7 cellular contexts compared by ENCODE assay signal in the genomic region with DNA sequence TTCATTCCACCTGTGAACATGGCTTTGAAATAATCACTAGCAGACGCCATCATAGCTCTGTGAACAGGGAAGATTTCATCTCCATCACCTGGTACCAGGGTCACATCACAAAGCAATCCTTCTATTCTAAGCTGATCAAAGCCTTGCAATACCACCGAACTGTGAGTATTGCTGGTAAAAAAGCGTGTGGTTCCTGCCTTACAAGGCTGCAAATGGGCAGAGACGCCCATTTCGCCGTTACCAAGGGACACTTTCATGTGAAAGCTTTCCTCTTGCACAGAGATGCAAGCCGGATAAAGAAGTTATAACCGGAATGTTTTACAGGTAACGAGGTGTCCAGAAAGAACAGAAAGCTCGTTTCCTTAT. TPM values are rescaled to one million over a fixed set of nuclear protein-coding genes. Genes with fewer than 3 reads are reported as not detected.
A peak's percentile ranks its signal among the peaks of the same experiment; 100 is the strongest.
DNase-seq lines count a peak whose midpoint lies in the region; ATAC-seq and TF ChIP-seq lines count a peak whose summit lies in the region.
"Had no signal": no experiment of that assay in that cellular context is flagged by ENCODE, and none has a peak within 500 bp of the region (broad histone marks: within the 10 kb centered on the region; RNA-seq: fewer than 3 reads in every experiment).

No MANE protein-coding gene starts in this region.

- peaks cover 29% of the 10 kb centered on the region for H3K36me3 Mint-ChIP-seq in activated naive CD8-positive, alpha-beta T cell treated with anti-CD3 and anti-CD28 coated beads, Interleukin-2, amount 50 U/mL, for 24 hours (ENCODE audit: low read depth)

- peak overlapping the region; percentile 94 for H3K4me3 Mint-ChIP-seq in activated naive CD8-positive, alpha-beta T cell treated with anti-CD3 and anti-CD28 coated beads, Interleukin-2, amount 50 U/mL, for 24 hours

- ATAC-seq in HG02642 (IDR thresholded peaks at IDR 0.05; ENCODE audit: poor library complexity, unreplicated experiment), result peak; percentile 16
- ATAC-seq in activated naive CD8-positive, alpha-beta T cell treated with anti-CD3 and anti-CD28 coated beads, Interleukin-2, amount 50 U/mL, for 24 hours, result peak; percentile 5
- ATAC-seq in mucosa of descending colon, result peak; percentile 15
- ATAC-seq in HG03139 (IDR thresholded peaks at IDR 0.05; ENCODE audit: unreplicated experiment), result no peak

- no peaks in the 10 kb centered on the region; a peak in 1 of 22 replicates for H3K9me3 ChIP-seq in BLaER1 treated with 17β-estradiol and CSF1 and Interleukin-3, amounts not matched to agents 10 nM and 100 nM (replicated peaks in 1 of 11)
- no peaks in the 10 kb centered on the region for H3K9me3 ChIP-seq in mucosa of descending colon

- peaks cover 40 to 52% (median 46%) of the 10 kb centered on the region in 10 experiments for H3K4me1 ChIP-seq in BLaER1 treated with 17β-estradiol and CSF1 and Interleukin-3, amounts not matched to agents 10 nM and 100 nM
- peaks cover 40% of the 10 kb centered on the region for H3K4me1 ChIP-seq in mucosa of descending colon (ENCODE audit: low read depth)

- peaks cover 4% of the 10 kb centered on the region for H3K27me3 Mint-ChIP-seq in activated naive CD8-positive, alpha-beta T cell treated with anti-CD3 and anti-CD28 coated beads, Interleukin-2, amount 50 U/mL, for 24 hours

- H3K4me1 Mint-ChIP-seq in activated naive CD8-positive, alpha-beta T cell treated with anti-CD3 and anti-CD28 coated beads, Interleukin-2, amount 50 U/mL, for 24 hours, result peaks cover 59% of the 10 kb centered on the region

- peak overlapping the region; percentile 93 to 99 (median 98) for H3K27ac ChIP-seq in BLaER1 treated with 17β-estradiol and CSF1 and Interleukin-3, amounts not matched to agents 10 nM and 100 nM

- peak overlapping the region; percentile 95 to 100 (median 98) for H3K9ac ChIP-seq in BLaER1 treated with 17β-estradiol and CSF1 and Interleukin-3, amounts not matched to agents 10 nM and 100 nM

- peak overlapping the region; percentile 69 to 93 (median 86) for H3K4me3 ChIP-seq in BLaER1 treated with 17β-estradiol and CSF1 and Interleukin-3, amounts not matched to agents 10 nM and 100 nM
- peak overlapping the region; percentile 85 for H3K4me3 ChIP-seq in mucosa of descending colon

- no peak for TF ChIP-seq CTCF in mucosa of descending colon (IDR thresholded peaks at IDR 0.05)

- H3K36me3 ChIP-seq in BLaER1 treated with 17β-estradiol and CSF1 and Interleukin-3, amounts not matched to agents 10 nM and 100 nM, result peaks cover 21 to 42% (median 29%) of the 10 kb centered on the region in 11 experiments; a peak in 20 of 22 replicates
- no peaks in the 10 kb centered on the region for H3K36me3 ChIP-seq in mucosa of descending colon (ENCODE audit: low read depth)

- peaks cover 0 to 15% (median 0%) of the 10 kb centered on the region in 11 experiments; a peak in 4 of 22 replicates for H3K27me3 ChIP-seq in BLaER1 treated with 17β-estradiol and CSF1 and Interleukin-3, amounts not matched to agents 10 nM and 100 nM

- H3K4me2 ChIP-seq in BLaER1 treated with 17β-estradiol and CSF1 and Interleukin-3, amounts not matched to agents 10 nM and 100 nM, result peak overlapping the region; percentile 79 to 97 (median 87)

- H3K27ac Mint-ChIP-seq in activated naive CD8-positive, alpha-beta T cell treated with anti-CD3 and anti-CD28 coated beads, Interleukin-2, amount 50 U/mL, for 24 hours, result peak overlapping the region; percentile 89

- intact Hi-C loops in mucosa of descending colon (cut with DNase I, micrococcal nuclease), result no loop called here

- peaks cover 40 to 47% (median 45%) of the 10 kb centered on the region in 11 experiments for H4K20me1 ChIP-seq in BLaER1 treated with 17β-estradiol and CSF1 and Interleukin-3, amounts not matched to agents 10 nM and 100 nM

- no peak for DNase-seq in activated naive CD8-positive, alpha-beta T cell treated with anti-CD3 and anti-CD28 coated beads, Interleukin-2, amount 50 U/mL, for 24 hours
- DNase-seq in mucosa of descending colon, result no peak
- no peak for DNase-seq in stimulated activated CD4-positive, alpha-beta T cell treated with anti-CD3 and anti-CD28 coated beads, Interleukin-4, amount 100 ng/mL, for 4 hours

- no peaks in the 10 kb centered on the region for H3K9me3 Mint-ChIP-seq in activated naive CD8-positive, alpha-beta T cell treated with anti-CD3 and anti-CD28 coated beads, Interleukin-2, amount 50 U/mL, for 24 hours

RNA-seq across cellular contexts. Expression of gene KLHL9, which starts 0.6 kb away (rescaled TPM):
- total RNA-seq in mucosa of descending colon, result 10 to 100 TPM; 21.8 to 23.9 (median 23.4) TPM

RNA-seq across cellular contexts. Expression of gene IFNA6, which starts 16.1 kb away (rescaled TPM):
- total RNA-seq in mucosa of descending colon, result not detected
- total RNA-seq: subcutaneous adipose tissue had no signal

RNA-seq across cellular contexts. Expression of gene IFNA5, which starts 29.5 kb away (rescaled TPM):
- under 1 TPM in 1 of 3 donors, not detected in 2; 0.41 TPM for total RNA-seq in mucosa of descending colon

RNA-seq across cellular contexts. Expression of gene IFNA13, which starts 33.3 kb away (rescaled TPM):
- total RNA-seq in mucosa of descending colon, result not detected
- total RNA-seq: subcutaneous adipose tissue had no signal

RNA-seq across cellular contexts. Expression of gene IFNA2, which starts 50.6 kb away (rescaled TPM):
- not detected for total RNA-seq in mucosa of descending colon
- total RNA-seq: subcutaneous adipose tissue had no signal
